Comparison of ENCODE assay signal across 8 cellular contexts in genomic region chr6:154868143-154868594, GRCh38.
DNase-seq lines count a peak whose midpoint lies in the region; ATAC-seq, FAIRE-seq and TF ChIP-seq lines count a peak whose summit lies in the region.

No MANE protein-coding gene starts in this region.

- FAIRE-seq in TTC549 (lab: Jason Lieb, UNC) (peak; percentile 88), small intestine (lab: Jason Lieb, UNC) (peak; percentile 68)

- H3F3A ChIP-seq in MM.1S (ENCODE audit: insufficient read depth, low read length): no peaks in the 10 kb centered on the region

- peak; percentile 37 for TF ChIP-seq CTCF in MM.1S (IDR thresholded peaks at IDR 0.05; ENCODE audit: low read length)

- H3K4me3 ChIP-seq in MM.1S (ENCODE audit: low read length): no peak overlapping the region
- no peak overlapping the region for H3K4me3 ChIP-seq in small intestine (ENCODE audit: low read depth in 1 of 2, low read length in 2 of 2)

- H3K79me2 ChIP-seq in MM.1S (ENCODE audit: low read length): no peaks in the 10 kb centered on the region

- H2AFZ ChIP-seq in MM.1S (ENCODE audit: low read length): no peak overlapping the region

- H3K36me3 ChIP-seq in MM.1S (replicated peaks; ENCODE audit: insufficient read depth, low read length) (no peaks in the 10 kb centered on the region), small intestine (ENCODE audit: control insufficient read depth in 2 of 2, insufficient read depth in 2 of 2, low read length in 2 of 2) (no peaks in the 10 kb centered on the region)

- H3K4me2 ChIP-seq in MM.1S (ENCODE audit: low read depth, low read length): no peak overlapping the region

- DNase-seq in NCI-H446 (lab: John Stamatoyannopoulos, UW) (peak; percentile 42 to 65), NCI-H446 treated with DMSO at 0.1 percent for 48 hours (lab: John Stamatoyannopoulos, UW) (no peak), MM.1S (peak; percentile 10), glomerular visceral epithelial cell (ENCODE audit: extremely low spot score) (peak; percentile 60), small intestine (peak; percentile 72), 8988T (no peak)

- H3K27me3 ChIP-seq in MM.1S (replicated peaks; ENCODE audit: insufficient read depth, low read length) (no peaks in the 10 kb centered on the region), small intestine (ENCODE audit: control insufficient read depth in 2 of 2, insufficient read depth in 2 of 2, low read length in 2 of 2) (no peaks in the 10 kb centered on the region)

- 34 to 57% (median 53%) methylated on average over 6 of the region's 6 CpGs for WGBS in small intestine, 3 donors

- H3K9ac ChIP-seq in MM.1S (ENCODE audit: low read length): no peak overlapping the region

- H3K4me1 ChIP-seq in MM.1S (ENCODE audit: low read length) (no peaks in the 10 kb centered on the region), small intestine (ENCODE audit: control insufficient read depth in 2 of 2, insufficient read depth in 1 of 2, low read depth in 1 of 2, low read length in 1 of 2) (no peaks in the 10 kb centered on the region)

- ATAC-seq in HG03159 (IDR thresholded peaks at IDR 0.05; ENCODE audit: unreplicated experiment): no peak

- no peaks in the 10 kb centered on the region for H4K20me1 ChIP-seq in MM.1S (ENCODE audit: insufficient read depth, low read length)

- no peaks in the 10 kb centered on the region for H3K9me3 ChIP-seq in MM.1S (replicated peaks; ENCODE audit: insufficient read depth, low read length)
- no peaks in the 10 kb centered on the region for H3K9me3 ChIP-seq in small intestine (ENCODE audit: control insufficient read depth, low read depth)

- no peaks in the 10 kb centered on the region for H3K9me2 ChIP-seq in MM.1S (replicated peaks; ENCODE audit: insufficient read depth, low read length)

- no peak overlapping the region for H3K27ac ChIP-seq in MM.1S (ENCODE audit: low read length)
- H3K27ac ChIP-seq in small intestine (ENCODE audit: low read depth in 1 of 2, low read length in 1 of 2): no peak overlapping the region

Comparison
In these comparisons a context has a peak if more than half of its experiments do, and no peak if none do; other contexts are left out.
1. DNase-seq: peak in NCI-H446 (2 of 2), MM.1S (single experiment), glomerular visceral epithelial cell (single experiment) and small intestine (single experiment); none in NCI-H446 treated with DMSO at 0.1 percent for 48 hours (single experiment) and 8988T (single experiment).